8 cellular contexts compared by ENCODE assay signal in genomic region chr7:44796034-44796503, GRCh38. TPM values are rescaled to one million over a fixed set of nuclear protein-coding genes. Genes with fewer than 3 reads are reported as not detected.
DNase-seq lines count a peak whose midpoint lies in the region; ATAC-seq and TF ChIP-seq lines count a peak whose summit lies in the region.

No MANE protein-coding gene starts in this region.

- no peak for TF ChIP-seq CTCF in CD4-positive, alpha-beta T cell (IDR thresholded peaks at IDR 0.05)
- TF ChIP-seq CTCF in PC-3 (conservative IDR thresholded peaks at IDR 0.05; ENCODE audit: low read depth, low read length) (no peak), colonic mucosa (IDR thresholded peaks at IDR 0.05) (no peak), liver (IDR thresholded peaks at IDR 0.05; ENCODE audit: low read depth, low read length, missing input control) (no peak), tibial artery (IDR thresholded peaks at IDR 0.05) (no peak)

- peak overlapping the region; percentile 99 for H3K4me2 ChIP-seq in PC-3 (ENCODE audit: low read length)

- H3K4me3 ChIP-seq in PC-3 (ENCODE audit: low read length) (peak overlapping the region; percentile 92), colonic mucosa (peak overlapping the region; percentile 66), liver (ENCODE audit: low read depth in 1 of 3, low read length in 3 of 3) (peak overlapping the region; percentile 61 to 92 (median 81)), tibial artery (peak overlapping the region; percentile 72 to 88)

- peak overlapping the region; percentile 99 for H3K4me3 Mint-ChIP-seq in CD4-positive, alpha-beta T cell

- H3K4me1 ChIP-seq in PC-3 (ENCODE audit: insufficient read depth, low read length) (peaks cover 16% of the 10 kb centered on the region), colonic mucosa (peaks cover 13% of the 10 kb centered on the region), liver (ENCODE audit: control insufficient read depth in 4 of 4, insufficient read depth in 4 of 4, low read length in 3 of 4) (peaks cover 3 to 17% (median 10%) of the 10 kb centered on the region in 4 donors), tibial artery (peaks cover 0 to 38% (median 22%) of the 10 kb centered on the region in 4 donors)

- H4K20me1 ChIP-seq in PC-3 (ENCODE audit: low read length), result peaks cover 31% of the 10 kb centered on the region

- H3K9ac ChIP-seq in PC-3 (ENCODE audit: low read length) (peak overlapping the region; percentile 99), colonic mucosa (ENCODE audit: low read depth in 2 of 2, low read length in 2 of 2) (peak overlapping the region; percentile 75 to 91), liver (ENCODE audit: low read depth in 1 of 2, low read length in 2 of 2) (peak overlapping the region; percentile 59 to 86)

- peaks cover 38% of the 10 kb centered on the region for H3K4me1 Mint-ChIP-seq in CD4-positive, alpha-beta T cell (ENCODE audit: low read depth)

- CTCF ChIA-PET in CD4-positive, alpha-beta T cell (lab: Charles Lee), result no interaction called here
- CTCF ChIA-PET in PC-3 (lab: Charles Lee), result no interaction called here

- no peaks in the 10 kb centered on the region for H3K9me3 ChIP-seq in CD4-positive, alpha-beta T cell (ENCODE audit: control insufficient read depth, low read length)
- no peaks in the 10 kb centered on the region for H3K9me3 ChIP-seq in PC-3 (ENCODE audit: low read length)
- H3K9me3 ChIP-seq in colonic mucosa, result no peaks in the 10 kb centered on the region
- H3K9me3 ChIP-seq in liver (ENCODE audit: control insufficient read depth in 4 of 4, low read length in 3 of 4), result no peaks in the 10 kb centered on the region
- H3K9me3 ChIP-seq in tibial artery, result no peaks in the 10 kb centered on the region

- H3F3A ChIP-seq in PC-3 (ENCODE audit: low read length, unreplicated experiment), result no peaks in the 10 kb centered on the region

- BruUV-seq in PC-3 (replicated peaks; lab: Mats Ljungman, UMichigan), result TSS peak; percentile 57

- H3K27ac ChIP-seq in CD4-positive, alpha-beta T cell (ENCODE audit: low read depth, low read length), result peak overlapping the region; percentile 97
- H3K27ac ChIP-seq in PC-3 (ENCODE audit: low read length) (peak overlapping the region; percentile 95), colonic mucosa (peak overlapping the region; percentile 99), liver (ENCODE audit: low read depth in 1 of 2, low read length in 2 of 2) (peak overlapping the region; percentile 90 to 100), tibial artery (peak overlapping the region; percentile 94 to 98)

- intact Hi-C loops in CD4-positive, alpha-beta T cell (cut with DNase I, micrococcal nuclease), result loop anchor here (1.0 to 10.0 kb wide), 10 partner anchors 48 to 751 kb away; partner anchors contain the start of genes OGDH (in 2 of the 2), PURB (in 2 of the 2), ZMIZ2 (in 2 of the 2) and DBNL (in 1 of the 2)
- intact Hi-C loops in PC-3 (cut with micrococcal nuclease) (loop anchor here (1.0 to 5.0 kb wide), 4 partner anchors 49 to 207 kb away; partner anchors contain the start of genes H2AZ2 and ZMIZ2), colonic mucosa (cut with DNase I) (loop anchor here (5.0 kb wide), 2 partner anchors 51 to 214 kb away; partner anchors contain the start of genes H2AZ2 and TMED4), tibial artery (cut with DNase I; ENCODE audit: low total_unique reads) (loop anchor here (1.0 to 2.0 kb wide), 2 partner anchors 48 to 51 kb away; partner anchors contain the start of gene ZMIZ2)

- H3K27me3 Mint-ChIP-seq in CD4-positive, alpha-beta T cell, result no peaks in the 10 kb centered on the region

- H3K36me3 ChIP-seq in PC-3 (ENCODE audit: low read depth, low read length) (peaks cover 33% of the 10 kb centered on the region), colonic mucosa (peaks cover 6% of the 10 kb centered on the region), liver (ENCODE audit: control insufficient read depth in 4 of 4, insufficient read depth in 3 of 4, low read depth in 1 of 4, low read length in 3 of 4) (peaks cover 5 to 17% (median 11%) of the 10 kb centered on the region in 4 donors), tibial artery (peaks cover 16 to 18% (median 17%) of the 10 kb centered on the region in 3 donors)

- TF ChIP-seq RAD21 in liver (IDR thresholded peaks at IDR 0.05), result peak in 1 of 2 donors; percentile 6

- ATAC-seq in CD4-positive, alpha-beta T cell (ENCODE audit: poor library complexity), result peak; percentile 20
- peak; percentile 12 for ATAC-seq in GM19043 (IDR thresholded peaks at IDR 0.05; ENCODE audit: low read depth, unreplicated experiment)
- peak; percentile 19 for ATAC-seq in HG03439 (IDR thresholded peaks at IDR 0.05; ENCODE audit: unreplicated experiment)
- ATAC-seq in PC-3, result peak; percentile 29

- under 1% methylated on average over 59 of the region's 59 CpGs for WGBS in liver

- H3K9me3 Mint-ChIP-seq in CD4-positive, alpha-beta T cell, result no peaks in the 10 kb centered on the region

- peaks cover 61% of the 10 kb centered on the region for H3K79me2 ChIP-seq in PC-3 (ENCODE audit: low read length)

- H3K36me3 Mint-ChIP-seq in CD4-positive, alpha-beta T cell (ENCODE audit: low read depth), result peaks cover 51% of the 10 kb centered on the region

- H2AFZ ChIP-seq in PC-3 (ENCODE audit: low read length), result peak overlapping the region; percentile 95

- peak in 1 of 10 experiments; percentile 27 for DNase-seq in CD4-positive, alpha-beta T cell
- DNase-seq in PC-3, result peak; percentile 54
- no peak for DNase-seq in colonic mucosa
- DNase-seq in tibial artery, result no peak
- no peak for DNase-seq in activated CD8-positive, alpha-beta memory T cell treated with anti-CD3 and anti-CD28 coated beads, Interleukin-2, amount 50 U/mL, for 4 hours

- peak overlapping the region; percentile 93 for H3K27ac Mint-ChIP-seq in CD4-positive, alpha-beta T cell

- POLR2A ChIA-PET in CD4-positive, alpha-beta T cell (lab: Charles Lee), result interaction anchor here (1.3 to 5.9 kb wide), 5 partner anchors 47 to 222 kb away, joined by 4 to 58 read pairs (median 13); partner anchors contain the start of genes DDX56, H2AZ2, TMED4 and ZMIZ2
- POLR2A ChIA-PET in PC-3 (lab: Charles Lee; ENCODE audit: unreplicated experiment), result interaction anchor here (0.5 kb wide), 1 partner anchor 24 kb away, joined by 3 read pairs; no protein-coding TSS in a partner anchor

- no peaks in the 10 kb centered on the region for H3K27me3 ChIP-seq in CD4-positive, alpha-beta T cell (ENCODE audit: control insufficient read depth, insufficient read depth, low read length)
- H3K27me3 ChIP-seq in PC-3 (ENCODE audit: low read length) (no peaks in the 10 kb centered on the region), colonic mucosa (no peaks in the 10 kb centered on the region), liver (ENCODE audit: control insufficient read depth in 4 of 4, insufficient read depth in 4 of 4, low read length in 3 of 4) (no peaks in the 10 kb centered on the region), tibial artery (no peaks in the 10 kb centered on the region)

- no peaks in the 10 kb centered on the region for H3K9me2 ChIP-seq in PC-3 (replicated peaks; ENCODE audit: low read length)

TF ChIP-seq in liver, 16 proteins besides CTCF, POLR2A, EP300 and RAD21:
- TF ChIP-seq EGR1 (IDR thresholded peaks at IDR 0.05; ENCODE audit: low read depth in 2 of 2), result no peak
- TF ChIP-seq GABPA (IDR thresholded peaks at IDR 0.05 in 1 of 2, conservative IDR thresholded peaks at IDR 0.05 in 1 of 2), result peak in 1 of 2 donors; percentile 23
- TF ChIP-seq FOXA2 (IDR thresholded peaks at IDR 0.05), result no peak
- TF ChIP-seq YY1 (IDR thresholded peaks at IDR 0.05), result peak; percentile 50

RNA-seq across cellular contexts. Expression of gene PPIA, which starts 0.4 kb away (rescaled TPM):
- total RNA-seq in CD4-positive, alpha-beta T cell, result 100 to 1,000 TPM; 410 to 423 TPM
- 3,201 and 4,136 TPM in 2 replicates for total RNA-seq in PC-3 (2014; rRNA removed)
- total RNA-seq in colonic mucosa, result 1,000 to 10,000 TPM; 1,435 to 2,110 TPM
- 1,000 to 10,000 TPM in 1 of 2 donors, 100 to 1,000 TPM in 1; 834 to 1,873 TPM for total RNA-seq in liver
- polyA plus RNA-seq in liver, result 1,000 to 10,000 TPM; 1,362 to 1,437 TPM

RNA-seq across cellular contexts. Expression of gene ZMIZ2, which starts 47.4 kb away (rescaled TPM):
- total RNA-seq in CD4-positive, alpha-beta T cell, result 10 to 100 TPM; 81.5 to 82.0 TPM
- 18.3 and 26.6 TPM in 2 replicates for total RNA-seq in PC-3 (2014; rRNA removed)
- 100 to 1,000 TPM in 1 of 2 donors, 10 to 100 TPM in 1; 61.8 to 112 TPM for total RNA-seq in colonic mucosa
- total RNA-seq in liver, result 10 to 100 TPM in 1 of 2 donors, 1 to 10 TPM in 1; 4.4 to 11.0 TPM
- 10 to 100 TPM in 1 of 2 donors, 1 to 10 TPM in 1; 4.5 to 11.6 TPM for polyA plus RNA-seq in liver

RNA-seq across cellular contexts. Expression of gene H2AZ2, which starts 51.8 kb away (rescaled TPM):
- total RNA-seq in CD4-positive, alpha-beta T cell, result 100 to 1,000 TPM; 145 to 156 TPM
- total RNA-seq in PC-3 (2014; rRNA removed), result 376 and 400 TPM in 2 replicates
- 100 to 1,000 TPM; 166 to 242 TPM for total RNA-seq in colonic mucosa
- total RNA-seq in liver, result 100 to 1,000 TPM in 1 of 2 donors, 10 to 100 TPM in 1; 85.2 to 182 TPM
- polyA plus RNA-seq in liver, result 10 to 100 TPM; 51.3 to 53.9 TPM
